In genomic region chr20:53502820-53503219, GRCh38 we compare ENCODE assay signal across 1 cellular context.
TF ChIP-seq lines count a peak whose summit lies in the region.

No MANE protein-coding gene starts in this region.

TF ChIP-seq in K562, 482 proteins besides CTCF, POLR2A, EP300 and RAD21 (continued from another document):
- TF ChIP-seq ZBTB40 (IDR thresholded peaks at IDR 0.05), result peak; percentile 96
- peak; percentile 93 for TF ChIP-seq ZBTB40 (CRISPR knock-in tag; IDR thresholded peaks at IDR 0.05)
- no peak for TF ChIP-seq FOS (IDR thresholded peaks at IDR 0.05; ENCODE audit: extremely low read depth, insufficient read length)
